Comparison of ENCODE assay signal across 23 cellular contexts in genomic region chr14:24761141-24761540, GRCh38.
"Had no signal": no experiment of that assay in that cellular context is flagged by ENCODE, and none has a peak within 500 bp of the region (broad histone marks: within the 10 kb centered on the region; RNA-seq: fewer than 3 reads in every experiment).

No MANE protein-coding gene starts in this region.

- H3K4me3 ChIP-seq: adrenal gland, colonic mucosa, PC-9 had no signal

- H3K9me3 Mint-ChIP-seq: activated CD8-positive, alpha-beta T cell treated with anti-CD3 and anti-CD28 coated beads for 36 hours; activated naive CD4-positive, alpha-beta T cell treated with anti-CD3 and anti-CD28 coated beads, Interleukin-2, amount 10 ng/mL, durations not matched to agents 7 days and 5 days; activated T-helper 2 cell treated with anti-CD3 and anti-CD28 coated beads, Interferon-gamma antibody, Interleukin-2, Interleukin-4, amounts not matched to agents 10 μg/mL and 5 μg/mL and 100 μg/mL, durations not matched to agents 14 hours and 24 hours and 36 hours had no signal

- H3K27me3 ChIP-seq: adrenal gland, colonic mucosa had no signal

- H3K36me3 ChIP-seq: adrenal gland, colonic mucosa had no signal

- DNase-seq: activated CD4-positive, alpha-beta T cell treated with anti-CD3 and anti-CD28 coated beads for 4 hours; activated CD8-positive, alpha-beta memory T cell treated with anti-CD3 and anti-CD28 coated beads, Interleukin-2, amount 50 U/mL, for 4 hours; activated CD8-positive, alpha-beta T cell treated with anti-CD3 and anti-CD28 coated beads for 36 hours; activated gamma-delta T cell treated with Interleukin-2 at 50 U/mL for 16 hours; activated naive CD4-positive, alpha-beta T cell treated with anti-CD3 and anti-CD28 coated beads, Interleukin-2, amount 10 ng/mL, durations not matched to agents 7 days and 5 days; activated naive CD8-positive, alpha-beta T cell treated with anti-CD3 and anti-CD28 coated beads, Interleukin-2, amount 10 ng/mL, durations not matched to agents 7 days and 5 days; activated T-cell treated with anti-CD3 and anti-CD28 coated beads, Interleukin-2, amount 50 U/mL, for 72 hours; adrenal gland; anterior cingulate cortex; caudate nucleus; colonic mucosa; KG1; MM.1S; NCI-H146; NCI-H1930; NCI-H345; NCI-H510A; NCI-H526 treated with DMSO at 0.1 percent for 48 hours; PC-9; SHP77 treated with DMSO at 0.1 percent for 48 hours; T-helper 17 cell; T-helper 9 cell had no signal

- H3K36me3 Mint-ChIP-seq: activated naive CD4-positive, alpha-beta T cell treated with anti-CD3 and anti-CD28 coated beads, Interleukin-2, amount 10 ng/mL, durations not matched to agents 7 days and 5 days; activated naive CD8-positive, alpha-beta T cell treated with anti-CD3 and anti-CD28 coated beads, Interleukin-2, amount 10 ng/mL, durations not matched to agents 7 days and 5 days had no signal

- ATAC-seq: activated CD8-positive, alpha-beta T cell treated with anti-CD3 and anti-CD28 coated beads for 36 hours; activated T-cell treated with anti-CD3 and anti-CD28 coated beads, Interleukin-2, amount 50 U/mL, for 72 hours; T-helper 17 cell had no signal

- H3K27ac Mint-ChIP-seq: activated CD8-positive, alpha-beta T cell treated with anti-CD3 and anti-CD28 coated beads for 36 hours; activated naive CD4-positive, alpha-beta T cell treated with anti-CD3 and anti-CD28 coated beads, Interleukin-2, amount 10 ng/mL, durations not matched to agents 7 days and 5 days; activated naive CD8-positive, alpha-beta T cell treated with anti-CD3 and anti-CD28 coated beads, Interleukin-2, amount 10 ng/mL, durations not matched to agents 7 days and 5 days; activated T-cell treated with anti-CD3 and anti-CD28 coated beads, Interleukin-2, amount 50 U/mL, for 72 hours; activated T-helper 2 cell treated with anti-CD3 and anti-CD28 coated beads, Interferon-gamma antibody, Interleukin-2, Interleukin-4, amounts not matched to agents 10 μg/mL and 5 μg/mL and 100 μg/mL, durations not matched to agents 14 hours and 24 hours and 36 hours; T-helper 17 cell had no signal

- H3K4me2 ChIP-seq: PC-9 had no signal

- H3K4me1 Mint-ChIP-seq: activated naive CD4-positive, alpha-beta T cell treated with anti-CD3 and anti-CD28 coated beads, Interleukin-2, amount 10 ng/mL, durations not matched to agents 7 days and 5 days; activated naive CD8-positive, alpha-beta T cell treated with anti-CD3 and anti-CD28 coated beads, Interleukin-2, amount 10 ng/mL, durations not matched to agents 7 days and 5 days; T-helper 17 cell had no signal

- H2AFZ ChIP-seq: PC-9 had no signal

- H3K27ac ChIP-seq: adrenal gland, colonic mucosa, PC-9 had no signal

- H3K4me3 Mint-ChIP-seq: activated CD8-positive, alpha-beta T cell treated with anti-CD3 and anti-CD28 coated beads for 36 hours; activated naive CD4-positive, alpha-beta T cell treated with anti-CD3 and anti-CD28 coated beads, Interleukin-2, amount 10 ng/mL, durations not matched to agents 7 days and 5 days; activated naive CD8-positive, alpha-beta T cell treated with anti-CD3 and anti-CD28 coated beads, Interleukin-2, amount 10 ng/mL, durations not matched to agents 7 days and 5 days; activated T-cell treated with anti-CD3 and anti-CD28 coated beads, Interleukin-2, amount 50 U/mL, for 72 hours; T-helper 17 cell had no signal

- H3K4me1 ChIP-seq: adrenal gland, colonic mucosa had no signal
